15 cellular contexts compared by ENCODE assay signal in genomic region chr13:42994878-42995277, GRCh38. TPM values are rescaled to one million over a fixed set of nuclear protein-coding genes. Genes with fewer than 3 reads are reported as not detected.
"Had no signal": no experiment of that assay in that cellular context is flagged by ENCODE, and none has a peak within 500 bp of the region (broad histone marks: within the 10 kb centered on the region; RNA-seq: fewer than 3 reads in every experiment).

No MANE protein-coding gene starts in this region.

- ATAC-seq: activated CD8-positive, alpha-beta memory T cell treated with anti-CD3 and anti-CD28 coated beads, Interleukin-2, amount 10 ng/mL, durations not matched to agents 7 days and 5 days; foreskin keratinocyte; left colon had no signal

- H3K9me3 Mint-ChIP-seq: activated T-cell treated with anti-CD3 and anti-CD28 coated beads, Interleukin-2, amount 50 U/mL, for 24 hours; T-helper 1 cell treated with Interleukin-12 subunit alpha and Interleukin-12 subunit beta and Interleukin-4 antibody, amounts not matched to agents 30 μg/mL and 1 μg/mL, for 36 hours had no signal

- H3K27ac Mint-ChIP-seq: activated CD8-positive, alpha-beta memory T cell treated with anti-CD3 and anti-CD28 coated beads, Interleukin-2, amount 10 ng/mL, durations not matched to agents 7 days and 5 days; activated T-cell treated with anti-CD3 and anti-CD28 coated beads, Interleukin-2, amount 50 U/mL, for 24 hours; T-helper 1 cell treated with Interleukin-12 subunit alpha and Interleukin-12 subunit beta and Interleukin-4 antibody, amounts not matched to agents 30 μg/mL and 1 μg/mL, for 36 hours had no signal

- DNase-seq: activated CD4-positive, alpha-beta T cell treated with anti-CD3 and anti-CD28 coated beads, Interleukin-2, amount 50 U/mL, for 1 hour; activated CD8-positive, alpha-beta memory T cell treated with anti-CD3 and anti-CD28 coated beads, Interleukin-2, amount 10 ng/mL, durations not matched to agents 7 days and 5 days; activated gamma-delta T cell treated with Interleukin-2 at 50 U/mL for 16 hours; activated T-cell treated with anti-CD3 and anti-CD28 coated beads, Interleukin-2, amount 50 U/mL, for 24 hours; foreskin keratinocyte; head of caudate nucleus; left colon; ovary; stimulated activated CD4-positive, alpha-beta T cell treated with anti-CD3 and anti-CD28 coated beads, Interleukin-2, amount 100 ng/mL, for 48 hours; uterus had no signal

- H3K4me3 Mint-ChIP-seq: activated CD8-positive, alpha-beta memory T cell treated with anti-CD3 and anti-CD28 coated beads, Interleukin-2, amount 10 ng/mL, durations not matched to agents 7 days and 5 days; activated T-cell treated with anti-CD3 and anti-CD28 coated beads, Interleukin-2, amount 50 U/mL, for 24 hours; T-helper 1 cell treated with Interleukin-12 subunit alpha and Interleukin-12 subunit beta and Interleukin-4 antibody, amounts not matched to agents 30 μg/mL and 1 μg/mL, for 36 hours had no signal

- H3K27me3 ChIP-seq: cardiac muscle cell, foreskin keratinocyte, ovary, uterus had no signal

- FAIRE-seq: astrocyte, endothelial cell of umbilical vein had no signal

- H3K9me3 ChIP-seq: ovary, uterus had no signal

- H3K4me3 ChIP-seq: cardiac muscle cell, ovary, uterus had no signal

- H3K36me3 ChIP-seq: cardiac muscle cell, ovary, uterus had no signal

- H3K4me1 ChIP-seq: uterus had no signal

- H3K27me3 Mint-ChIP-seq: activated CD8-positive, alpha-beta memory T cell treated with anti-CD3 and anti-CD28 coated beads, Interleukin-2, amount 10 ng/mL, durations not matched to agents 7 days and 5 days; activated T-cell treated with anti-CD3 and anti-CD28 coated beads, Interleukin-2, amount 50 U/mL, for 24 hours had no signal

- H3K27ac ChIP-seq: ovary, uterus had no signal

RNA-seq across cellular contexts. Expression of gene EPSTI1, which starts 2.8 kb away (rescaled TPM):
- polyA plus RNA-seq: neural cell had no signal
